39 cellular contexts compared by ENCODE assay signal in genomic region chr20:61613885-61614284, GRCh38.
"Had no signal": no experiment of that assay in that cellular context is flagged by ENCODE, and none has a peak within 500 bp of the region (broad histone marks: within the 10 kb centered on the region; RNA-seq: fewer than 3 reads in every experiment).

No MANE protein-coding gene starts in this region.

- H3K4me1 Mint-ChIP-seq: activated naive CD4-positive, alpha-beta T cell treated with anti-CD3 and anti-CD28 coated beads, Interleukin-2, amount 10 ng/mL, durations not matched to agents 7 days and 5 days; activated naive CD4-positive, alpha-beta T cell treated with anti-CD3 and anti-CD28 coated beads, Interleukin-2, amount 50 U/mL, for 24 hours; activated naive CD8-positive, alpha-beta T cell treated with anti-CD3 and anti-CD28 coated beads for 36 hours; activated naive CD8-positive, alpha-beta T cell treated with anti-CD3 and anti-CD28 coated beads, Interleukin-2, amount 10 ng/mL, durations not matched to agents 7 days and 5 days; activated naive CD8-positive, alpha-beta T cell treated with anti-CD3 and anti-CD28 coated beads, Interleukin-2, amount 50 U/mL, for 24 hours; activated T-helper 17 cell treated with anti-CD3 and anti-CD28 coated beads, Interleukin-2, amount 50 U/mL, for 72 hours; central memory CD8-positive, alpha-beta T cell had no signal

- H3K4me3 ChIP-seq: adrenal gland, ascending aorta, body of pancreas, breast epithelium, cardiac muscle cell had no signal

- H3K36me3 ChIP-seq: adrenal gland, ascending aorta, brain microvascular endothelial cell, breast epithelium, cardiac muscle cell had no signal

- H3K9me3 Mint-ChIP-seq: activated naive CD4-positive, alpha-beta T cell treated with anti-CD3 and anti-CD28 coated beads, Interleukin-2, amount 50 U/mL, for 24 hours; activated naive CD8-positive, alpha-beta T cell treated with anti-CD3 and anti-CD28 coated beads for 36 hours; activated T-cell treated with anti-CD3 and anti-CD28 coated beads, Interleukin-2, amount 50 U/mL, for 24 hours; activated T-helper 17 cell treated with anti-CD3 and anti-CD28 coated beads, Interleukin-2, amount 50 U/mL, for 72 hours had no signal

- H3K4me3 Mint-ChIP-seq: activated naive CD4-positive, alpha-beta T cell treated with anti-CD3 and anti-CD28 coated beads for 36 hours; activated naive CD4-positive, alpha-beta T cell treated with anti-CD3 and anti-CD28 coated beads, Interleukin-2, amount 10 ng/mL, durations not matched to agents 7 days and 5 days; activated naive CD4-positive, alpha-beta T cell treated with anti-CD3 and anti-CD28 coated beads, Interleukin-2, amount 50 U/mL, for 24 hours; activated naive CD8-positive, alpha-beta T cell; activated naive CD8-positive, alpha-beta T cell treated with anti-CD3 and anti-CD28 coated beads for 36 hours; activated naive CD8-positive, alpha-beta T cell treated with anti-CD3 and anti-CD28 coated beads, Interleukin-2, amount 10 ng/mL, durations not matched to agents 7 days and 5 days; activated naive CD8-positive, alpha-beta T cell treated with anti-CD3 and anti-CD28 coated beads, Interleukin-2, amount 50 U/mL, for 24 hours; activated T-cell treated with anti-CD3 and anti-CD28 coated beads, Interleukin-2, amount 50 U/mL, for 24 hours; activated T-cell treated with anti-CD3 and anti-CD28 coated beads, Interleukin-2, amount 50 U/mL, for 4 hours; activated T-cell treated with anti-CD3 and anti-CD28 coated beads, Interleukin-2, amount 50 U/mL, for 72 hours; activated T-helper 1 cell treated with anti-CD3 and anti-CD28 coated beads, Interleukin-12 subunit alpha, Interleukin-12 subunit beta, Interleukin-2, Interleukin-4 antibody, amounts not matched to agents 30 ng/mL and 10 ng/mL and 1 ng/mL, durations not matched to agents 14 hours and 24 hours and 36 hours; activated T-helper 17 cell treated with anti-CD3 and anti-CD28 coated beads, Interleukin-2, amount 50 U/mL, for 72 hours; brain; central memory CD8-positive, alpha-beta T cell had no signal

- FAIRE-seq: astrocyte, bronchial epithelial cell had no signal

- ATAC-seq: activated naive CD4-positive, alpha-beta T cell treated with anti-CD3 and anti-CD28 coated beads, Interleukin-2, amount 50 U/mL, for 72 hours; activated naive CD8-positive, alpha-beta T cell treated with anti-CD3 and anti-CD28 coated beads, Interleukin-2, amount 50 U/mL, for 24 hours; activated T-cell treated with anti-CD3 and anti-CD28 coated beads, Interleukin-2, amount 50 U/mL, for 4 hours; activated T-cell treated with anti-CD3 and anti-CD28 coated beads, Interleukin-2, amount 50 U/mL, for 72 hours; activated T-helper 17 cell treated with anti-CD3 and anti-CD28 coated beads, Interleukin-2, amount 50 U/mL, for 72 hours had no signal

- H3K27me3 ChIP-seq: adrenal gland, ascending aorta, body of pancreas, brain microvascular endothelial cell, cardiac muscle cell had no signal

- DNase-seq: activated effector memory CD4-positive, alpha-beta T cell treated with anti-CD3 and anti-CD28 coated beads, Interleukin-2, amount 50 U/mL, for 16 hours; activated effector memory CD4-positive, alpha-beta T cell treated with Interleukin-2 at 50 U/mL for 16 hours; activated gamma-delta T cell; activated gamma-delta T cell treated with Interleukin-2 at 50 U/mL for 16 hours; activated naive CD4-positive, alpha-beta T cell; activated naive CD4-positive, alpha-beta T cell treated with anti-CD3 and anti-CD28 coated beads for 36 hours; activated naive CD4-positive, alpha-beta T cell treated with anti-CD3 and anti-CD28 coated beads, Interleukin-2, amount 10 ng/mL, durations not matched to agents 7 days and 5 days; activated naive CD4-positive, alpha-beta T cell treated with anti-CD3 and anti-CD28 coated beads, Interleukin-2, amount 50 U/mL, for 16 hours; activated naive CD4-positive, alpha-beta T cell treated with Interleukin-2 at 50 U/mL for 16 hours; activated naive CD8-positive, alpha-beta T cell treated with anti-CD3 and anti-CD28 coated beads for 36 hours; activated naive CD8-positive, alpha-beta T cell treated with anti-CD3 and anti-CD28 coated beads, Interleukin-2, amount 10 ng/mL, durations not matched to agents 7 days and 5 days; activated naive CD8-positive, alpha-beta T cell treated with anti-CD3 and anti-CD28 coated beads, Interleukin-2, amount 50 U/mL, for 24 hours; activated T-cell treated with anti-CD3 and anti-CD28 coated beads, Interleukin-2, amount 50 U/mL, for 1 hour; activated T-cell treated with anti-CD3 and anti-CD28 coated beads, Interleukin-2, amount 50 U/mL, for 24 hours; activated T-cell treated with anti-CD3 and anti-CD28 coated beads, Interleukin-2, amount 50 U/mL, for 4 hours; activated T-cell treated with anti-CD3 and anti-CD28 coated beads, Interleukin-2, amount 50 U/mL, for 48 hours; activated T-cell treated with anti-CD3 and anti-CD28 coated beads, Interleukin-2, amount 50 U/mL, for 72 hours; adrenal gland; amniotic stem cell; amygdala; anterior cingulate cortex; brain microvascular endothelial cell; caudate nucleus; central memory CD4-positive, alpha-beta T cell; cerebellar nuclear complex had no signal

- H3K36me3 Mint-ChIP-seq: activated naive CD4-positive, alpha-beta T cell treated with anti-CD3 and anti-CD28 coated beads, Interleukin-2, amount 10 ng/mL, durations not matched to agents 7 days and 5 days; activated naive CD8-positive, alpha-beta T cell; activated naive CD8-positive, alpha-beta T cell treated with anti-CD3 and anti-CD28 coated beads for 36 hours; activated naive CD8-positive, alpha-beta T cell treated with anti-CD3 and anti-CD28 coated beads, Interleukin-2, amount 10 ng/mL, durations not matched to agents 7 days and 5 days had no signal

- H3K4me1 ChIP-seq: adrenal gland, ascending aorta, breast epithelium had no signal

- H3K27ac Mint-ChIP-seq: activated naive CD4-positive, alpha-beta T cell treated with anti-CD3 and anti-CD28 coated beads for 36 hours; activated naive CD4-positive, alpha-beta T cell treated with anti-CD3 and anti-CD28 coated beads, Interleukin-2, amount 10 ng/mL, durations not matched to agents 7 days and 5 days; activated naive CD4-positive, alpha-beta T cell treated with anti-CD3 and anti-CD28 coated beads, Interleukin-2, amount 50 U/mL, for 24 hours; activated naive CD4-positive, alpha-beta T cell treated with anti-CD3 and anti-CD28 coated beads, Interleukin-2, amount 50 U/mL, for 72 hours; activated naive CD8-positive, alpha-beta T cell; activated naive CD8-positive, alpha-beta T cell treated with anti-CD3 and anti-CD28 coated beads for 36 hours; activated naive CD8-positive, alpha-beta T cell treated with anti-CD3 and anti-CD28 coated beads, Interleukin-2, amount 10 ng/mL, durations not matched to agents 7 days and 5 days; activated naive CD8-positive, alpha-beta T cell treated with anti-CD3 and anti-CD28 coated beads, Interleukin-2, amount 50 U/mL, for 24 hours; activated T-cell treated with anti-CD3 and anti-CD28 coated beads, Interleukin-2, amount 50 U/mL, for 24 hours; activated T-cell treated with anti-CD3 and anti-CD28 coated beads, Interleukin-2, amount 50 U/mL, for 72 hours; activated T-helper 1 cell treated with anti-CD3 and anti-CD28 coated beads, Interleukin-12 subunit alpha, Interleukin-12 subunit beta, Interleukin-2, Interleukin-4 antibody, amounts not matched to agents 30 ng/mL and 10 ng/mL and 1 ng/mL, durations not matched to agents 14 hours and 24 hours and 36 hours; activated T-helper 17 cell treated with anti-CD3 and anti-CD28 coated beads, Interleukin-2, amount 50 U/mL, for 72 hours; activated T-helper 2 cell treated with anti-CD3 and anti-CD28 coated beads, Interferon-gamma antibody, Interleukin-2, Interleukin-4, amounts not matched to agents 10 μg/mL and 5 μg/mL and 100 μg/mL, durations not matched to agents 14 hours and 24 hours and 36 hours had no signal

- H3K9me3 ChIP-seq: adrenal gland, ascending aorta had no signal

- H3K27ac ChIP-seq: adrenal gland, ascending aorta, body of pancreas, brain microvascular endothelial cell, breast epithelium, cardiac muscle cell had no signal

- H3K27me3 Mint-ChIP-seq: activated naive CD4-positive, alpha-beta T cell treated with anti-CD3 and anti-CD28 coated beads, Interleukin-2, amount 10 ng/mL, durations not matched to agents 7 days and 5 days; activated naive CD4-positive, alpha-beta T cell treated with anti-CD3 and anti-CD28 coated beads, Interleukin-2, amount 50 U/mL, for 24 hours; activated naive CD8-positive, alpha-beta T cell; activated naive CD8-positive, alpha-beta T cell treated with anti-CD3 and anti-CD28 coated beads for 36 hours; activated naive CD8-positive, alpha-beta T cell treated with anti-CD3 and anti-CD28 coated beads, Interleukin-2, amount 10 ng/mL, durations not matched to agents 7 days and 5 days; activated naive CD8-positive, alpha-beta T cell treated with anti-CD3 and anti-CD28 coated beads, Interleukin-2, amount 50 U/mL, for 24 hours; brain had no signal
